Comparison of ENCODE assay signal across 1 cellular context in genomic region chr4:163280703-163281519, GRCh38.
TF ChIP-seq lines count a peak whose summit lies in the region.

No MANE protein-coding gene starts in this region.

TF ChIP-seq in HepG2, 621 proteins besides CTCF, POLR2A, EP300 and RAD21 (continued from another document):
- TF ChIP-seq, protein P1, sequence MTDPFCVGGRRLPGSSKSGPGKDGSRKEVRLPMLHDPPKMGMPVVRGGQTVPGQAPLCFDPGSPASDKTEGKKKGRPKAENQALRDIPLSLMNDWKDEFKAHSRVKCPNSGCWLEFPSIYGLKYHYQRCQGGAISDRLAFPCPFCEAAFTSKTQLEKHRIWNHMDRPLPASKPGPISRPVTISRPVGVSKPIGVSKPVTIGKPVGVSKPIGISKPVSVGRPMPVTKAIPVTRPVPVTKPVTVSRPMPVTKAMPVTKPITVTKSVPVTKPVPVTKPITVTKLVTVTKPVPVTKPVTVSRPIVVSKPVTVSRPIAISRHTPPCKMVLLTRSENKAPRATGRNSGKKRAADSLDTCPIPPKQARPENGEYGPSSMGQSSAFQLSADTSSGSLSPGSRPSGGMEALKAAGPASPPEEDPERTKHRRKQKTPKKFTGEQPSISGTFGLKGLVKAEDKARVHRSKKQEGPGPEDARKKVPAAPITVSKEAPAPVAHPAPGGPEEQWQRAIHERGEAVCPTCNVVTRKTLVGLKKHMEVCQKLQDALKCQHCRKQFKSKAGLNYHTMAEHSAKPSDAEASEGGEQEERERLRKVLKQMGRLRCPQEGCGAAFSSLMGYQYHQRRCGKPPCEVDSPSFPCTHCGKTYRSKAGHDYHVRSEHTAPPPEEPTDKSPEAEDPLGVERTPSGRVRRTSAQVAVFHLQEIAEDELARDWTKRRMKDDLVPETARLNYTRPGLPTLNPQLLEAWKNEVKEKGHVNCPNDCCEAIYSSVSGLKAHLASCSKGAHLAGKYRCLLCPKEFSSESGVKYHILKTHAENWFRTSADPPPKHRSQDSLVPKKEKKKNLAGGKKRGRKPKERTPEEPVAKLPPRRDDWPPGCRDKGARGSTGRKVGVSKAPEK (CRISPR knock-in tag; IDR thresholded peaks at IDR 0.05; ENCODE audit: borderline replicate concordance), result no peak
- no peak for TF ChIP-seq ZBTB7B (CRISPR knock-in tag; IDR thresholded peaks at IDR 0.05)
- no peak for TF ChIP-seq SNRNP70 (IDR thresholded peaks at IDR 0.05; ENCODE audit: low read depth, low read length)
- TF ChIP-seq RBAK (CRISPR knock-in tag; IDR thresholded peaks at IDR 0.05), result no peak
- TF ChIP-seq ZBED4 (CRISPR knock-in tag; IDR thresholded peaks at IDR 0.05; ENCODE audit: borderline replicate concordance), result no peak
- TF ChIP-seq PHB2 (IDR thresholded peaks at IDR 0.05; ENCODE audit: partially characterized antibody), result no peak
- TF ChIP-seq, protein P2, sequence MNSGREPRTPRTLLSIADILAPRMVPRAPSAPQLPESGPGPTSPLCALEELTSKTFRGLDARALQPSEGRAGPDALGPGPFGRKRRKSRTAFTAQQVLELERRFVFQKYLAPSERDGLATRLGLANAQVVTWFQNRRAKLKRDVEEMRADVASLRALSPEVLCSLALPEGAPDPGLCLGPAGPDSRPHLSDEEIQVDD (CRISPR knock-in tag; IDR thresholded peaks at IDR 0.05; ENCODE audit: borderline replicate concordance), result no peak
TF ChIP-seq in HepG2: peak in this region for 0.
